In genomic region chr7:142152076-142152475, GRCh38 we compare ENCODE assay signal across 1 cellular context.
TF ChIP-seq lines count a peak whose summit lies in the region.

No MANE protein-coding gene starts in this region.

TF ChIP-seq in GM23338, 12 proteins besides CTCF, POLR2A, EP300 and RAD21 (continued from another document):
- no peak for TF ChIP-seq ZNF462 (CRISPR knock-in tag; IDR thresholded peaks at IDR 0.05)
- TF ChIP-seq CREB1 (CRISPR knock-in tag; IDR thresholded peaks at IDR 0.05; ENCODE audit: low read depth): no peak
- no peak for TF ChIP-seq POLR2AphosphoS5 (IDR thresholded peaks at IDR 0.05; ENCODE audit: low read depth)
- no peak for TF ChIP-seq ETS1 (IDR thresholded peaks at IDR 0.05)
